Comparison of ENCODE assay signal across 8 cellular contexts in the genomic region with DNA sequence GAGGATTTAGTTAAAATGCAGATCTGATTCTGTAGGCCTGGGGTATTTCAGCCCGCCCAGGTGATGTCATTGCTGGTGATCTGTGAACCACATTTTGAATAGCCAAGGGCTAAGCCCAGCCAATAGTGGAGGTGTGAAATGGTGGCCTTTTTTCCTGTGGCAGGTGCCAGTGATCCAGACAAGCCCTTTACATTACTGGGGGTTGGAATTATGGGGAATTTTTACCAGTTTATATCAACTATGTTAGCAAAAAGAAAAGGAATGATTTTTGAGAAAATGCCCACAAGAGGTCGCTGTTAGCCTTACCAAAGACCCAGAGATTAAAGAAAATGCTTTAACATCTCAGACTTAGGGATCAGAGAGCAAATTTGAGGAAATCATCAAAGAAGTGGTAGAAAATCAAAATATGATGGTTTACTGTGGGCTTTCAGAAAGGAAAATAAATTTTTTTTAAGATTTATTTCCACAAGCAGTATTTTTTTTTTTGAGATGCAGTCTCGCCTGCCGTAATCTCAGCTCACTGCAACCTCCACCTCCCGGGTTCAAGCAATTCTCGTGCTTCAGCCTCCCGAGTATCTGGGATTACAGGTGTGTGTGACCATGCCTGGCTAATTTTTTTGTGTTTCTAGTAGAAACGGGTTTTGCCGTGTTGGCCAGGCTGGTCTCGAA.
DNase-seq lines count a peak whose midpoint lies in the region; ATAC-seq and FAIRE-seq lines count a peak whose summit lies in the region.

No MANE protein-coding gene starts in this region.

- peaks cover 15% of the 10 kb centered on the region for H3K4me1 Mint-ChIP-seq in activated T-cell treated with anti-CD3 and anti-CD28 coated beads, Interleukin-2, amount 50 U/mL, for 24 hours (ENCODE audit: low read depth)
- peaks cover 16 to 33% of the 10 kb centered on the region in 2 donors for H3K4me1 Mint-ChIP-seq in stimulated activated naive B cell treated with anti-CD40 and anti-IgM and Interleukin-4, amounts not matched to agents 10 μg/mL and 1 μg/mL and 100 μg/mL, for 72 hours

- H3K27ac Mint-ChIP-seq in activated T-cell treated with anti-CD3 and anti-CD28 coated beads, Interleukin-2, amount 50 U/mL, for 24 hours, result no peak overlapping the region
- peak overlapping the region; percentile 67 for H3K27ac Mint-ChIP-seq in stimulated activated naive B cell treated with anti-CD40 and anti-IgM and Interleukin-4, amounts not matched to agents 10 μg/mL and 1 μg/mL and 100 μg/mL, for 72 hours

- no peaks in the 10 kb centered on the region for H3K27me3 Mint-ChIP-seq in activated T-cell treated with anti-CD3 and anti-CD28 coated beads, Interleukin-2, amount 50 U/mL, for 24 hours
- H3K27me3 Mint-ChIP-seq in stimulated activated naive B cell treated with anti-CD40 and anti-IgM and Interleukin-4, amounts not matched to agents 10 μg/mL and 1 μg/mL and 100 μg/mL, for 72 hours, result no peaks in the 10 kb centered on the region

- FAIRE-seq in G401.6 (lab: Jason Lieb, UNC), result peak; percentile 92

- DNase-seq in AG20443 (ENCODE audit: low spot score), result peak; percentile 49
- peak; percentile 20 for DNase-seq in NCI-H2029 (lab: John Stamatoyannopoulos, UW)
- DNase-seq in activated T-cell treated with anti-CD3 and anti-CD28 coated beads, Interleukin-2, amount 50 U/mL, for 24 hours, result peak; percentile 35
- DNase-seq in iPS DF 4.7 (ENCODE audit: extremely low read depth, low spot score), result peak; percentile 33
- no peak for DNase-seq in stimulated activated naive B cell treated with anti-CD40 and anti-IgM and Interleukin-4, amounts not matched to agents 10 μg/mL and 1 μg/mL and 100 μg/mL, for 72 hours
- DNase-seq in islet precursor cell, result no peak

- no peaks in the 10 kb centered on the region for H3K9me3 Mint-ChIP-seq in activated T-cell treated with anti-CD3 and anti-CD28 coated beads, Interleukin-2, amount 50 U/mL, for 24 hours
- peaks cover 4 to 5% of the 10 kb centered on the region in 2 donors for H3K9me3 Mint-ChIP-seq in stimulated activated naive B cell treated with anti-CD40 and anti-IgM and Interleukin-4, amounts not matched to agents 10 μg/mL and 1 μg/mL and 100 μg/mL, for 72 hours

- peaks cover 19% of the 10 kb centered on the region for H3K36me3 Mint-ChIP-seq in activated T-cell treated with anti-CD3 and anti-CD28 coated beads, Interleukin-2, amount 50 U/mL, for 24 hours (ENCODE audit: low read depth)
- peaks cover 11% of the 10 kb centered on the region in 2 donors for H3K36me3 Mint-ChIP-seq in stimulated activated naive B cell treated with anti-CD40 and anti-IgM and Interleukin-4, amounts not matched to agents 10 μg/mL and 1 μg/mL and 100 μg/mL, for 72 hours

- ATAC-seq in stimulated activated naive B cell treated with anti-CD40 and anti-IgM and Interleukin-4, amounts not matched to agents 10 μg/mL and 1 μg/mL and 100 μg/mL, for 72 hours (replicated peaks), result no peak
- no peak for ATAC-seq in HG02763 (IDR thresholded peaks at IDR 0.05; ENCODE audit: unreplicated experiment)

- no peak overlapping the region for H3K4me3 Mint-ChIP-seq in activated T-cell treated with anti-CD3 and anti-CD28 coated beads, Interleukin-2, amount 50 U/mL, for 24 hours
- no peak overlapping the region for H3K4me3 Mint-ChIP-seq in stimulated activated naive B cell treated with anti-CD40 and anti-IgM and Interleukin-4, amounts not matched to agents 10 μg/mL and 1 μg/mL and 100 μg/mL, for 72 hours

Comparison
In these comparisons a context has a peak if more than half of its experiments do, and no peak if none do; other contexts are left out.
1. DNase-seq: peak in AG20443 (single experiment), NCI-H2029 (single experiment), activated T-cell treated with anti-CD3 and anti-CD28 coated beads, Interleukin-2, amount 50 U/mL, for 24 hours (single experiment) and iPS DF 4.7 (single experiment); none in stimulated activated naive B cell treated with anti-CD40 and anti-IgM and Interleukin-4, amounts not matched to agents 10 μg/mL and 1 μg/mL and 100 μg/mL, for 72 hours (single experiment) and islet precursor cell (single experiment).